Comparison of ENCODE assay signal across 20 cellular contexts in the genomic region with DNA sequence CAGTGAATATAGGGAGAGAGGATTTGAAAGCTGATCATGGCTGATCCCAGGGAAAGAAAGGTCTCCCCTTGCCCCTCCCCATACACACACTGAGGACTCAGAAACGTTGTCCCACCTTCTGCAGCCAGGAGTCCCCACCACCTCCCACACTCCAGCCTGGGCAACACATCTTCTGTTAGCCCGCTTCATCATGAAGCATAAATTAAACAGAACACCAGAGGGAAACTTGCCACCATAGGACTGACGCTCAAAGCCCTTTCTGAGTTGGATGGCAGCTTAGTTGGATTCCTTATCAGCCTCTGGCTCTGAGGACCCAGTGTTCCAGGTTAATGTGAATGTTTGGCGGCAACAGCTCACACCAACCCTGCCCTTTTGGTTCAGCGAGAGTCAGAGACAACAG. TPM values are rescaled to one million over a fixed set of nuclear protein-coding genes. Genes with fewer than 3 reads are reported as not detected.
DNase-seq lines count a peak whose midpoint lies in the region; ATAC-seq, FAIRE-seq and TF ChIP-seq lines count a peak whose summit lies in the region.
"Had no signal": no experiment of that assay in that cellular context is flagged by ENCODE, and none has a peak within 500 bp of the region (broad histone marks: within the 10 kb centered on the region; RNA-seq: fewer than 3 reads in every experiment).

No MANE protein-coding gene starts in this region.

- intact Hi-C loops in natural killer cell (cut with micrococcal nuclease) (no loop called here), left ventricle myocardium inferior (cut with micrococcal nuclease) (loop anchor here (10.0 kb wide), 1 partner anchor 436 kb away; no protein-coding TSS in a partner anchor), esophagus squamous epithelium (cut with DNase I) (loop anchor here (10.0 kb wide), 1 partner anchor 436 kb away; no protein-coding TSS in a partner anchor)

- ATAC-seq in natural killer cell (no peak), HG02623 (IDR thresholded peaks at IDR 0.05; ENCODE audit: unreplicated experiment) (no peak)
- ATAC-seq in natural killer cell treated with Interleukin-12 subunit alpha and Interleukin-12 subunit beta and Interleukin-15 and Interleukin-18, amount 100 ng/mL, for 72 hours: no peak
- ATAC-seq in activated T-helper 17 cell treated with anti-CD3 and anti-CD28 coated beads, Interleukin-2, amount 50 U/mL, for 72 hours (replicated peaks): no peak

- H3K9me3 ChIP-seq in left ventricle myocardium inferior (replicated peaks) (no peaks in the 10 kb centered on the region), esophagus squamous epithelium (no peaks in the 10 kb centered on the region)
- H3K9me3 ChIP-seq: prostate gland had no signal

- no peak for DNase-seq in natural killer cell
- DNase-seq in natural killer cell treated with Interleukin-12 subunit alpha and Interleukin-12 subunit beta and Interleukin-15 and Interleukin-18, amount 100 ng/mL, for 72 hours (ENCODE audit: low spot score): no peak
- no peak for DNase-seq in left ventricle myocardium inferior
- no peak for DNase-seq in NCI-H2171 treated with DMSO at 0.1 percent for 48 hours (lab: John Stamatoyannopoulos, UW)
- DNase-seq in GM12891 (ENCODE audit: insufficient read length, low spot score): no peak
- DNase-seq in esophagus squamous epithelium (lab: John Stamatoyannopoulos, UW): no peak
- DNase-seq: activated CD4-positive, alpha-beta T cell treated with anti-CD3 and anti-CD28 coated beads, Interleukin-2, amount 50 U/mL, for 1 hour; activated CD8-positive, alpha-beta memory T cell treated with anti-CD3 and anti-CD28 coated beads, Interleukin-2, amount 50 U/mL, for 48 hours; foreskin fibroblast; hypothalamus; kidney; NCI-H2081; NCI-H446 treated with DMSO at 0.1 percent for 48 hours; RPMI8226; stimulated activated CD4-positive, alpha-beta T cell treated with anti-CD3 and anti-CD28 coated beads, Interleukin-4, amount 100 ng/mL, for 24 hours had no signal

- peak overlapping the region; percentile 78 for H3K27ac ChIP-seq in left ventricle myocardium inferior (replicated peaks)
- H3K27ac ChIP-seq in esophagus squamous epithelium: no peak overlapping the region
- H3K27ac ChIP-seq: prostate gland had no signal

- H3K27me3 Mint-ChIP-seq in natural killer cell (ENCODE audit: low read depth in 2 of 2): no peaks in the 10 kb centered on the region
- H3K27me3 Mint-ChIP-seq in natural killer cell treated with Interleukin-12 subunit alpha and Interleukin-12 subunit beta and Interleukin-15 and Interleukin-18, amount 100 ng/mL, for 72 hours: no peaks in the 10 kb centered on the region
- no peaks in the 10 kb centered on the region for H3K27me3 Mint-ChIP-seq in activated T-helper 17 cell treated with anti-CD3 and anti-CD28 coated beads, Interleukin-2, amount 50 U/mL, for 72 hours
- H3K27me3 Mint-ChIP-seq: CD8-positive, alpha-beta memory T cell had no signal

- H3K9me3 Mint-ChIP-seq in natural killer cell: no peaks in the 10 kb centered on the region
- no peaks in the 10 kb centered on the region for H3K9me3 Mint-ChIP-seq in natural killer cell treated with Interleukin-12 subunit alpha and Interleukin-12 subunit beta and Interleukin-15 and Interleukin-18, amount 100 ng/mL, for 72 hours
- no peaks in the 10 kb centered on the region for H3K9me3 Mint-ChIP-seq in activated T-helper 17 cell treated with anti-CD3 and anti-CD28 coated beads, Interleukin-2, amount 50 U/mL, for 72 hours
- H3K9me3 Mint-ChIP-seq: CD8-positive, alpha-beta memory T cell; neural crest cell had no signal

- H3K4me1 ChIP-seq in left ventricle myocardium inferior (peaks cover 29% of the 10 kb centered on the region), esophagus squamous epithelium (peaks cover 0 to 21% (median 3%) of the 10 kb centered on the region in 3 donors)
- H3K4me1 ChIP-seq: prostate gland had no signal

- H3K4me1 Mint-ChIP-seq in natural killer cell: peaks cover 7 to 14% of the 10 kb centered on the region in 2 donors
- H3K4me1 Mint-ChIP-seq in natural killer cell treated with Interleukin-12 subunit alpha and Interleukin-12 subunit beta and Interleukin-15 and Interleukin-18, amount 100 ng/mL, for 72 hours (ENCODE audit: low read depth in 2 of 2): peaks cover 9 to 10% of the 10 kb centered on the region in 2 donors
- H3K4me1 Mint-ChIP-seq in activated T-helper 17 cell treated with anti-CD3 and anti-CD28 coated beads, Interleukin-2, amount 50 U/mL, for 72 hours: no peaks in the 10 kb centered on the region

- H3K4me3 ChIP-seq in left ventricle myocardium inferior (no peak overlapping the region), esophagus squamous epithelium (no peak overlapping the region)
- H3K4me3 ChIP-seq: prostate gland had no signal

- TF ChIP-seq CTCF in natural killer cell (IDR thresholded peaks at IDR 0.05) (no peak), left ventricle myocardium inferior (IDR thresholded peaks at IDR 0.05; ENCODE audit: borderline replicate concordance) (peak; percentile 48), esophagus squamous epithelium (IDR thresholded peaks at IDR 0.05) (no peak)

- peaks cover 72% of the 10 kb centered on the region for H3K36me3 ChIP-seq in left ventricle myocardium inferior
- H3K36me3 ChIP-seq in esophagus squamous epithelium: peaks cover 15 to 100% (median 45%) of the 10 kb centered on the region in 3 donors
- H3K36me3 ChIP-seq: prostate gland had no signal

- 73 to 86% methylated on average over 4 to 5 of the region's 5 CpGs for WGBS in esophagus squamous epithelium, 2 donors

- H3K36me3 Mint-ChIP-seq in natural killer cell: peaks cover 16% of the 10 kb centered on the region
- H3K36me3 Mint-ChIP-seq in natural killer cell treated with Interleukin-12 subunit alpha and Interleukin-12 subunit beta and Interleukin-15 and Interleukin-18, amount 100 ng/mL, for 72 hours: peaks cover 14% of the 10 kb centered on the region
- H3K36me3 Mint-ChIP-seq in activated T-helper 17 cell treated with anti-CD3 and anti-CD28 coated beads, Interleukin-2, amount 50 U/mL, for 72 hours (ENCODE audit: low read depth): peaks cover 84% of the 10 kb centered on the region

- no peak for FAIRE-seq in GM12891 (lab: Jason Lieb, UNC)
- FAIRE-seq: kidney had no signal

- TF ChIP-seq POLR2A in GM12891 (IDR thresholded peaks at IDR 0.05; ENCODE audit: low read depth, low read length): no peak
- no peak for TF ChIP-seq POLR2A in esophagus squamous epithelium (IDR thresholded peaks at IDR 0.05)

- no peak overlapping the region for H3K4me3 Mint-ChIP-seq in natural killer cell
- H3K4me3 Mint-ChIP-seq in natural killer cell treated with Interleukin-12 subunit alpha and Interleukin-12 subunit beta and Interleukin-15 and Interleukin-18, amount 100 ng/mL, for 72 hours: no peak overlapping the region
- no peak overlapping the region for H3K4me3 Mint-ChIP-seq in activated T-helper 17 cell treated with anti-CD3 and anti-CD28 coated beads, Interleukin-2, amount 50 U/mL, for 72 hours
- H3K4me3 Mint-ChIP-seq: CD8-positive, alpha-beta memory T cell; neural crest cell had no signal

- H3K27me3 ChIP-seq in left ventricle myocardium inferior (ENCODE audit: low read depth) (no peaks in the 10 kb centered on the region), esophagus squamous epithelium (no peaks in the 10 kb centered on the region)

- peak overlapping the region; percentile 23 to 47 for H3K27ac Mint-ChIP-seq in natural killer cell
- H3K27ac Mint-ChIP-seq in natural killer cell treated with Interleukin-12 subunit alpha and Interleukin-12 subunit beta and Interleukin-15 and Interleukin-18, amount 100 ng/mL, for 72 hours: peak overlapping the region in 1 of 2 donors; percentile 14
- H3K27ac Mint-ChIP-seq in activated T-helper 17 cell treated with anti-CD3 and anti-CD28 coated beads, Interleukin-2, amount 50 U/mL, for 72 hours: peak overlapping the region; percentile 43

TF ChIP-seq in GM12891, 5 proteins besides CTCF, POLR2A, EP300 and RAD21:
- TF ChIP-seq SPI1 (IDR thresholded peaks at IDR 0.05; ENCODE audit: low read depth, low read length) (no peak), TAF1 (IDR thresholded peaks at IDR 0.05; ENCODE audit: low read depth, low read length) (no peak), POLR2AphosphoS5 (IDR thresholded peaks at IDR 0.05; ENCODE audit: low read depth, low read length) (no peak), PAX5 (IDR thresholded peaks at IDR 0.05; ENCODE audit: insufficient read depth, low read length, severe bottlenecking) (no peak), POU2F2 (IDR thresholded peaks at IDR 0.05; ENCODE audit: low read depth, low read length) (no peak)

RNA-seq across cellular contexts. Expression of a gene that starts 33.9 kb away (rescaled TPM):
- total RNA-seq in natural killer cell (100 to 1,000 TPM; 125 to 141 (median 126) TPM), left ventricle myocardium inferior (15.1 TPM), esophagus squamous epithelium (100 to 1,000 TPM in 2 of 4 donors, 10 to 100 TPM in 2; 37.7 to 146 (median 103) TPM)
- total RNA-seq in natural killer cell treated with Interleukin-12 subunit alpha and Interleukin-12 subunit beta and Interleukin-15 and Interleukin-18, amount 100 ng/mL, for 72 hours: 100 to 1,000 TPM in 1 of 2 donors, 10 to 100 TPM in 1; 79.1 to 102 TPM
- 10 to 100 TPM; 54.5 to 55.5 TPM for total RNA-seq in activated T-helper 17 cell treated with anti-CD3 and anti-CD28 coated beads, Interleukin-2, amount 50 U/mL, for 72 hours
- polyA plus RNA-seq in GM12891 (2012; ENCODE audit: low read depth, missing spikeins): 16.0 TPM
